ENCODE assay signal across 33 cellular contexts in genomic region chr1:227427411-227427810, GRCh38.
"Had no signal": no experiment of that assay in that cellular context is flagged by ENCODE, and none has a peak within 500 bp of the region (broad histone marks: within the 10 kb centered on the region; RNA-seq: fewer than 3 reads in every experiment).

No MANE protein-coding gene starts in this region.

- H3K9me3 ChIP-seq: ascending aorta had no signal

- H3K36me3 ChIP-seq: ascending aorta, cardiac muscle cell, MG63 had no signal

- H3K27me3 ChIP-seq: ascending aorta, cardiac muscle cell, MG63 had no signal

- DNase-seq: activated B cell treated with CpG ODN at 0.5 μM for 24 hours; activated CD4-positive, alpha-beta memory T cell treated with anti-CD3 and anti-CD28 coated beads, Interleukin-2, amount 10 ng/mL, durations not matched to agents 7 days and 5 days; activated CD4-positive, alpha-beta T cell treated with anti-CD3 and anti-CD28 coated beads for 4 hours; activated CD4-positive, CD25-positive, alpha-beta regulatory T cell treated with anti-CD3 and anti-CD28 coated beads, Interleukin-2, amount 50 U/mL, for 72 hours; activated CD8-positive, alpha-beta memory T cell treated with anti-CD3 and anti-CD28 coated beads for 24 hours; activated CD8-positive, alpha-beta memory T cell treated with anti-CD3 and anti-CD28 coated beads, Interleukin-2, amount 10 ng/mL, durations not matched to agents 7 days and 5 days; activated CD8-positive, alpha-beta memory T cell treated with anti-CD3 and anti-CD28 coated beads, Interleukin-2, amount 50 U/mL, for 48 hours; activated effector memory CD4-positive, alpha-beta T cell treated with anti-CD3 and anti-CD28 coated beads, Interleukin-2, amount 50 U/mL, for 16 hours; activated naive CD4-positive, alpha-beta T cell; activated naive CD4-positive, alpha-beta T cell treated with anti-CD3 and anti-CD28 coated beads, Interleukin-2, amount 50 U/mL, for 16 hours; activated naive CD8-positive, alpha-beta T cell treated with anti-CD3 and anti-CD28 coated beads for 36 hours; activated T-cell treated with anti-CD3 and anti-CD28 coated beads, Interleukin-2, amount 50 U/mL, for 48 hours; amygdala; Kasumi-1; KG1; MG63; NCI-H1048; NCI-H1105 treated with DMSO at 0.1 percent for 48 hours; NCI-H1436; NCI-H1694; NCI-H1930; NCI-H2081 treated with DMSO at 0.1 percent for 48 hours; NCI-H345; NCI-H524 treated with DMSO at 0.1 percent for 48 hours; PC-3; Right ventricle myocardium superior; SW 1271; T-helper 1 cell; T-helper 2 cell; T-helper 9 cell had no signal

- H3K4me3 ChIP-seq: ascending aorta, cardiac muscle cell, MG63 had no signal

- H3K27ac ChIP-seq: ascending aorta, cardiac muscle cell, VCaP had no signal

- ATAC-seq: activated CD8-positive, alpha-beta memory T cell treated with anti-CD3 and anti-CD28 coated beads, Interleukin-2, amount 10 ng/mL, durations not matched to agents 7 days and 5 days; PC-3 had no signal
